ENCODE assay signal across 17 cellular contexts in the genomic region with DNA sequence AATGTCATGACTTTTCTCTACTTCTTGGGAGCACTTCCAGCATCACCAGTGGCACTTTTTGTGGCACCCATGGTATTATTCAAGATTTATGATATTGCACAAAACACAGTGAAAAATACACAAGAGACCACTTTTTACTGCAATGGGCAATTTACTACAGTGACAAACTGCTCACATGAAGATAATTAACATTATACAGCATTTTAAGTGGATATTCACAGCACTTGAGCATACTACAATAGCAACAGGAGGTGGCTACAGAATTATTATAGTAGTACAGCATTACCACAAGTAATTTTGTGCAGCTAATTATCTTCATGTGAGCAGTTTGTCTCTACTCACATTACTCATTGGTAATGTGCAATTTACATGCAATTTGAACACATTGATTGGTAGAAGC. TPM values are rescaled to one million over a fixed set of nuclear protein-coding genes. Genes with fewer than 3 reads are reported as not detected.
"Had no signal": no experiment of that assay in that cellular context is flagged by ENCODE, and none has a peak within 500 bp of the region (broad histone marks: within the 10 kb centered on the region; RNA-seq: fewer than 3 reads in every experiment).

No MANE protein-coding gene starts in this region.

- DNase-seq: activated CD4-positive, alpha-beta T cell treated with anti-CD3 and anti-CD28 coated beads for 4 hours; activated naive CD4-positive, alpha-beta T cell treated with Interleukin-2 at 50 U/mL for 16 hours; esophagus squamous epithelium; foreskin fibroblast; glutamatergic neuron; left cardiac atrium; lower lobe of right lung; stimulated activated CD4-positive, alpha-beta T cell treated with anti-CD3 and anti-CD28 coated beads, Interleukin-4, amount 100 ng/mL, for 1 hour; stimulated activated CD8-positive, alpha-beta memory T cell treated with anti-CD3 and anti-CD28 coated beads, Interleukin-4, amount 100 ng/mL, for 48 hours; stimulated activated naive CD8-positive, alpha-beta T cell treated with anti-CD3 and anti-CD28 coated beads, Interleukin-15, Interleukin-2, amounts not matched to agents 100 U/mL and 50 U/mL, for 24 hours had no signal

- ATAC-seq: left cardiac atrium; lower lobe of right lung; stimulated activated naive CD8-positive, alpha-beta T cell treated with anti-CD3 and anti-CD28 coated beads, Interleukin-15, Interleukin-2, amounts not matched to agents 100 U/mL and 50 U/mL, for 24 hours had no signal

- H3K9me3 Mint-ChIP-seq: type B pancreatic cell had no signal

- H3K27ac Mint-ChIP-seq: activated T-helper 1 cell treated with anti-CD3 and anti-CD28 coated beads, Interleukin-12 subunit alpha, Interleukin-12 subunit beta, Interleukin-2, Interleukin-4 antibody, amounts not matched to agents 30 ng/mL and 10 ng/mL and 1 ng/mL, durations not matched to agents 14 hours and 24 hours and 36 hours; mesothelial cell of epicardium; type B pancreatic cell had no signal

- H3K4me3 Mint-ChIP-seq: activated T-helper 1 cell treated with anti-CD3 and anti-CD28 coated beads, Interleukin-12 subunit alpha, Interleukin-12 subunit beta, Interleukin-2, Interleukin-4 antibody, amounts not matched to agents 30 ng/mL and 10 ng/mL and 1 ng/mL, durations not matched to agents 14 hours and 24 hours and 36 hours; mesothelial cell of epicardium; type B pancreatic cell had no signal

- H3K36me3 Mint-ChIP-seq: type B pancreatic cell had no signal

RNA-seq across cellular contexts. Expression of gene IL26, which starts 18.3 kb away (rescaled TPM):
- total RNA-seq: cardiac muscle cell, left cardiac atrium, lower lobe of right lung, mesothelial cell of epicardium, myocyte, renal cortical epithelial cell, suprapubic skin had no signal

RNA-seq across cellular contexts. Expression of gene IL22, which starts 46.1 kb away (rescaled TPM):
- total RNA-seq: cardiac muscle cell, left cardiac atrium, lower lobe of right lung, mesothelial cell of epicardium, myocyte, renal cortical epithelial cell, suprapubic skin had no signal

RNA-seq across cellular contexts. Expression of gene IFNG, which starts 47.7 kb away (rescaled TPM):
- total RNA-seq: cardiac muscle cell, esophagus squamous epithelium, left cardiac atrium, lower lobe of right lung, mesothelial cell of epicardium, myocyte, renal cortical epithelial cell, suprapubic skin had no signal
